ENCODE assay signal across 8 cellular contexts in the genomic region with DNA sequence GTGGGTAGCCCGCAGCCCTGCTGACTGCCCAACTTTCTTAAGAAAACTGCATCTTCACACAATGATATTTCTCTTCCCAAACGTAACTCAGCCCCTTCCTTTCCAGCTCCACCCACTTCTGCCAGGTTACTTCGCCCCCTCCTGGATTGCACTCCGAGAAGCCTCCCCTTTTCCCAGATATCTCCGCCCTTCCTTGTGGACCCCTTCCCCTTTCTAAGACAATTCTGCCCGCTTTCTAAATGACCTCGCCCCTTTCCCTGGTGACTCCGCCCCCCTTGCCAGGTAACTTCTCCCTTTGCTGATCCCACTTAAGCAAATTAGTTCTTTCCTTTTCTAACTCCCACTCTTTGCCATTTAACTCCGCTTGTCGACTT. TPM values are rescaled to one million over a fixed set of nuclear protein-coding genes. Genes with fewer than 3 reads are reported as not detected.
DNase-seq lines count a peak whose midpoint lies in the region; FAIRE-seq and TF ChIP-seq lines count a peak whose summit lies in the region.

No MANE protein-coding gene starts in this region.

- H2BK12ac ChIP-seq in H1 (ENCODE audit: low read depth, low read length), result no peak overlapping the region

- TF ChIP-seq EP300 in H1 (IDR thresholded peaks at IDR 0.05; ENCODE audit: borderline replicate concordance in 1 of 2, low read depth in 2 of 2, low read length in 2 of 2), result no peak

- H3K36me3 ChIP-seq in H1 (ENCODE audit: control insufficient read depth in 2 of 4, insufficient read depth in 4 of 4, low read length in 3 of 4) (no peaks in the 10 kb centered on the region), neutrophil (peaks cover under 1% of the 10 kb centered on the region)

- H3K14ac ChIP-seq in H1 (ENCODE audit: insufficient read length), result no peak overlapping the region

- H3K9ac ChIP-seq in H1 (replicated peaks in 1 of 4; ENCODE audit: extremely low read depth in 1 of 4, low read depth in 3 of 4, low read length in 3 of 4), result peak overlapping the region in 3 of 4 experiments; percentile 30 to 49 (median 43); a peak in 2 of 7 replicates

- peaks cover 13% of the 10 kb centered on the region for H3K23me2 ChIP-seq in H1 (ENCODE audit: low read depth, low read length)

- H3K27me3 ChIP-seq in H1 (replicated peaks in 1 of 4; ENCODE audit: control insufficient read depth in 3 of 4, extremely low read depth in 1 of 4, insufficient read depth in 3 of 4, low read length in 3 of 4) (peaks cover 0 to 18% (median 11%) of the 10 kb centered on the region in 4 experiments; a peak in 5 of 7 replicates), neutrophil (peaks cover 36% of the 10 kb centered on the region)

- peaks cover 0 to 20% (median 16%) of the 10 kb centered on the region in 4 experiments; a peak in 6 of 7 replicates for H3K4me1 ChIP-seq in H1 (replicated peaks in 1 of 4; ENCODE audit: control insufficient read depth in 3 of 4, insufficient read depth in 4 of 4, low read length in 3 of 4)
- peaks cover 18 to 23% of the 10 kb centered on the region in 2 experiments for H3K4me1 ChIP-seq in neutrophil (ENCODE audit: control insufficient read depth in 1 of 2, insufficient read depth in 1 of 2, low read depth in 1 of 2, low read length in 1 of 2)

- WGBS in H1 (ENCODE audit: extremely low coverage in 1 of 2, insufficient coverage in 1 of 2, insufficient read length in 1 of 2, insufficient replicate concordance in 2 of 2, low coverage in 1 of 2, low lambda C conversion rate in 2 of 2, missing lambda C conversion rate in 1 of 2), 2 experiments, result 0% methylated on average over 10 of the region's 10 CpGs; no CpG with 5 or more reads in 1 of the 2 experiments

- no peak overlapping the region for H4K8ac ChIP-seq in H1 (ENCODE audit: extremely low read depth, insufficient read depth, low read length)

- H2BK120ac ChIP-seq in H1 (replicated peaks; ENCODE audit: low read depth, low read length), result no peak overlapping the region

- no peak for TF ChIP-seq POLR2A in NB4 (IDR thresholded peaks at IDR 0.05; ENCODE audit: extremely low read depth, insufficient read length)
- no peak for TF ChIP-seq POLR2A in H1 (IDR thresholded peaks at IDR 0.05; ENCODE audit: control extremely low read depth in 1 of 2, low read depth in 2 of 2, low read length in 2 of 2)

- peak; percentile 45 for FAIRE-seq in H1 (lab: Jason Lieb, UNC)

- H2AFZ ChIP-seq in H1 (ENCODE audit: low read length), result peak overlapping the region; percentile 99

- H4K91ac ChIP-seq in H1 (replicated peaks; ENCODE audit: insufficient read length, low read length), result no peak overlapping the region

- H3K4ac ChIP-seq in H1 (replicated peaks; ENCODE audit: insufficient read length, low read depth, low read length), result no peak overlapping the region

- no peaks in the 10 kb centered on the region for H3K79me2 ChIP-seq in H1 (ENCODE audit: control insufficient read depth in 1 of 2, insufficient read depth in 2 of 2, low read length in 2 of 2)

- H3K9me3 ChIP-seq in H1 (ENCODE audit: insufficient read depth in 2 of 2, low read depth in 1 of 2, low read length in 1 of 2), result no peaks in the 10 kb centered on the region
- no peaks in the 10 kb centered on the region for H3K9me3 ChIP-seq in neutrophil

- no peak overlapping the region for H3K23ac ChIP-seq in H1 (ENCODE audit: insufficient read length)

- no peak overlapping the region for H2BK20ac ChIP-seq in H1 (ENCODE audit: low read length)

- H3K18ac ChIP-seq in H1 (ENCODE audit: extremely low read depth, low read length), result peak overlapping the region; percentile 13; the same call in 1 of the 2 replicates

- CTCF ChIA-PET in H1 (lab: Charles Lee; ENCODE audit: partially characterized antibody) (interaction anchor here (0.6 to 4.9 kb wide), 12 partner anchors 17 to 645 kb away, joined by 3 to 42 read pairs (median 4); no protein-coding TSS in a partner anchor), GM10248 (lab: Yijun Ruan, JAX) (interaction anchor here (0.7 to 2.0 kb wide), 19 partner anchors 8 to 322 kb away, joined by 3 to 10 read pairs (median 5); a partner anchor contains a TSS)

- no peak for TF ChIP-seq RAD21 in H1 (IDR thresholded peaks at IDR 0.05 in 1 of 2, conservative IDR thresholded peaks at IDR 0.05 in 1 of 2; ENCODE audit: low read depth in 2 of 2, low read length in 2 of 2)

- peak; percentile 74 for DNase-seq in NCI-H2227 (lab: John Stamatoyannopoulos, UW; ENCODE audit: unreplicated experiment)
- no peak for DNase-seq in NCI-H2227 treated with DMSO at 0.1 percent for 48 hours (lab: John Stamatoyannopoulos, UW)
- no peak for DNase-seq in NB4 (ENCODE audit: low read depth)
- peak in 1 of 2 experiments; percentile 53 for DNase-seq in H1 (ENCODE audit: low read depth in 1 of 2, low spot score in 2 of 2)
- no peak for DNase-seq in DMS79 treated with DMSO at 0.1 percent for 48 hours (lab: John Stamatoyannopoulos, UW)
- DNase-seq in GM10248 (ENCODE audit: extremely low spot score), result no peak
- DNase-seq in Ammon's horn (ENCODE audit: low spot score), result no peak

- H3K4me3 ChIP-seq in NB4 (ENCODE audit: low read depth, low read length) (peak overlapping the region; percentile 53), H1 (ENCODE audit: extremely low read depth in 1 of 4, insufficient read depth in 2 of 4, low read depth in 3 of 4, low read length in 4 of 4) (peak overlapping the region; percentile 56 to 72 (median 66)), neutrophil (ENCODE audit: low read depth in 1 of 2, low read length in 1 of 2) (peak overlapping the region; percentile 69 to 73)

- no peak overlapping the region for H4K5ac ChIP-seq in H1 (ENCODE audit: insufficient read length, low read depth, low read length)

- no peak overlapping the region for H2AK5ac ChIP-seq in H1 (ENCODE audit: low read depth, low read length)

- 0 out of 2 replicates have a peak overlapping the region, but pooled peaks have one; percentile 41 for H3K27ac ChIP-seq in H1 (ENCODE audit: low read depth, low read length)
- H3K27ac ChIP-seq in neutrophil, result peak overlapping the region; percentile 72

- no peak overlapping the region for H2BK15ac ChIP-seq in H1 (ENCODE audit: low read length)

- no peaks in the 10 kb centered on the region for H3K79me1 ChIP-seq in H1 (ENCODE audit: low read depth, low read length)

- POLR2A ChIA-PET in H1 (lab: Charles Lee; ENCODE audit: partially characterized antibody), result interaction anchor here (0.6 to 3.9 kb wide), 10 partner anchors 11 to 56 kb away, joined by 3 to 19 read pairs (median 4); a partner anchor contains a TSS
- POLR2A ChIA-PET in GM10248 (lab: Yijun Ruan, JAX), result interaction anchor here (0.6 to 0.7 kb wide), 3 partner anchors 28 to 79 kb away, joined by 5 to 10 read pairs (median 7); a partner anchor contains a TSS

- no peaks in the 10 kb centered on the region for H4K20me1 ChIP-seq in H1 (replicated peaks in 1 of 2; ENCODE audit: control insufficient read depth in 1 of 2, insufficient read depth in 2 of 2, low read length in 2 of 2)

- H2BK5ac ChIP-seq in H1 (ENCODE audit: low read depth, low read length), result peak overlapping the region; percentile 79; the same call in 1 of the 2 replicates

- no peak for TF ChIP-seq CTCF in NB4 (IDR thresholded peaks at IDR 0.05; ENCODE audit: low read depth, low read length)
- peak in 1 of 3 experiments; percentile 4; a peak in 1 of 4 replicates for TF ChIP-seq CTCF in H1 (IDR thresholded peaks at IDR 0.05; ENCODE audit: control extremely low read depth in 1 of 3, insufficient read depth in 1 of 3, low read depth in 1 of 3, low read length in 3 of 3)
- no peak for TF ChIP-seq CTCF in neutrophil (IDR thresholded peaks at IDR 0.05)
- no peak for TF ChIP-seq CTCF in GM10248 (IDR thresholded peaks at IDR 0.05; ENCODE audit: control extremely low read depth, extremely low read depth, low read depth, missing control alignments)

- H3K4me2 ChIP-seq in H1 (ENCODE audit: insufficient read depth in 1 of 2, low read depth in 2 of 2, low read length in 2 of 2), result peak overlapping the region; percentile 65 to 83

- H3K56ac ChIP-seq in H1 (replicated peaks; ENCODE audit: insufficient read length, low read depth, low read length), result peak overlapping the region; percentile 74

RNA-seq across cellular contexts. Expression of a gene that starts 2.6 kb away (rescaled TPM):
- 10.2 and 10.3 TPM in 2 replicates for total RNA-seq in H1 (2021; fragmentation: NEBNext Ultra II Directional; extraction: Animal tissue kit (Norgen Biotek cat#: 25700))
- 9.9 and 10.4 TPM in 2 replicates for polyA plus RNA-seq in H1 (2011; rRNA removed)
- polyA plus RNA-seq in H1 (2011; cell fraction: cytosol; rRNA removed), result 5.7 TPM
- 8.6 TPM for polyA plus RNA-seq in H1 (2011; cell fraction: nucleus; rRNA removed)
- 8.6 to 10.9 TPM (median 9.3 TPM) in 4 replicates for polyA plus RNA-seq in H1 (2012, experiment 1 of 2)
- polyA plus RNA-seq in H1 (2012, experiment 2 of 2), result 11.2 TPM
- polyA plus RNA-seq in H1 (2013, experiment 1 of 2), result 13.2 TPM
- 13.7 TPM for polyA plus RNA-seq in H1 (2013, experiment 2 of 2)
- 4.1 and 4.3 TPM in 2 replicates for polyA minus RNA-seq in H1 (2011; rRNA and poly(A)+ RNA removed)
- 2.1 TPM for polyA minus RNA-seq in H1 (2011; cell fraction: cytosol; rRNA and poly(A)+ RNA removed)
- 4.6 TPM for polyA minus RNA-seq in H1 (2011; cell fraction: nucleus; rRNA and poly(A)+ RNA removed)

RNA-seq across cellular contexts. Expression of a gene that starts 26.9 kb away (rescaled TPM):
- 40.0 and 42.1 TPM in 2 replicates for total RNA-seq in H1 (2021; fragmentation: NEBNext Ultra II Directional; extraction: Animal tissue kit (Norgen Biotek cat#: 25700))
- polyA plus RNA-seq in H1 (2011; rRNA removed), result 66.5 and 94.6 TPM in 2 replicates
- 113 TPM for polyA plus RNA-seq in H1 (2011; cell fraction: cytosol; rRNA removed)
- 49.0 TPM for polyA plus RNA-seq in H1 (2011; cell fraction: nucleus; rRNA removed)
- polyA plus RNA-seq in H1 (2012, experiment 1 of 2), result 63.7 to 87.7 TPM (median 74.1 TPM) in 4 replicates
- 53.0 TPM for polyA plus RNA-seq in H1 (2012, experiment 2 of 2)
- 27.6 TPM for polyA plus RNA-seq in H1 (2013, experiment 1 of 2)
- polyA plus RNA-seq in H1 (2013, experiment 2 of 2), result 27.6 TPM
- 14.8 and 19.6 TPM in 2 replicates for polyA minus RNA-seq in H1 (2011; rRNA and poly(A)+ RNA removed)
- 23.3 TPM for polyA minus RNA-seq in H1 (2011; cell fraction: cytosol; rRNA and poly(A)+ RNA removed)
- polyA minus RNA-seq in H1 (2011; cell fraction: nucleus; rRNA and poly(A)+ RNA removed), result 11.1 TPM

RNA-seq across cellular contexts. Expression of a gene that starts 27.9 kb away (rescaled TPM):
- total RNA-seq in H1 (2021; fragmentation: NEBNext Ultra II Directional; extraction: Animal tissue kit (Norgen Biotek cat#: 25700)), result 31.8 and 34.1 TPM in 2 replicates
- 34.6 and 51.4 TPM in 2 replicates for polyA plus RNA-seq in H1 (2011; rRNA removed)
- 28.1 TPM for polyA plus RNA-seq in H1 (2011; cell fraction: cytosol; rRNA removed)
- polyA plus RNA-seq in H1 (2011; cell fraction: nucleus; rRNA removed), result 51.5 TPM
- 26.0 to 58.9 TPM (median 46.8 TPM) in 4 replicates for polyA plus RNA-seq in H1 (2012, experiment 1 of 2)
- polyA plus RNA-seq in H1 (2012, experiment 2 of 2), result 34.9 TPM
- polyA plus RNA-seq in H1 (2013, experiment 1 of 2), result 44.4 TPM
- 46.3 TPM for polyA plus RNA-seq in H1 (2013, experiment 2 of 2)
- 9.6 and 13.7 TPM in 2 replicates for polyA minus RNA-seq in H1 (2011; rRNA and poly(A)+ RNA removed)
- 18.7 TPM for polyA minus RNA-seq in H1 (2011; cell fraction: cytosol; rRNA and poly(A)+ RNA removed)
- polyA minus RNA-seq in H1 (2011; cell fraction: nucleus; rRNA and poly(A)+ RNA removed), result 13.6 TPM

RNA-seq across cellular contexts. Expression of a gene that starts 29.5 kb away (rescaled TPM):
- total RNA-seq in H1 (2021; fragmentation: NEBNext Ultra II Directional; extraction: Animal tissue kit (Norgen Biotek cat#: 25700)), result 0.56 and 1.0 TPM in 2 replicates
- 0.21 TPM in 1 of 2 replicates, not detected in the other for polyA plus RNA-seq in H1 (2011; rRNA removed)
- polyA plus RNA-seq in H1 (2011; cell fraction: cytosol; rRNA removed), result 0.26 TPM
- polyA plus RNA-seq in H1 (2011; cell fraction: nucleus; rRNA removed), result 1.2 TPM
- 1.4 to 2.7 TPM (median 1.7 TPM) in 4 replicates for polyA plus RNA-seq in H1 (2012, experiment 1 of 2)
- not detected for polyA plus RNA-seq in H1 (2012, experiment 2 of 2)
- 6.6 TPM for polyA plus RNA-seq in H1 (2013, experiment 1 of 2)
- 4.6 TPM for polyA plus RNA-seq in H1 (2013, experiment 2 of 2)
- polyA minus RNA-seq in H1 (2011; rRNA and poly(A)+ RNA removed), result not detected in 2 replicates
- polyA minus RNA-seq in H1 (2011; cell fraction: cytosol; rRNA and poly(A)+ RNA removed), result not detected
- polyA minus RNA-seq in H1 (2011; cell fraction: nucleus; rRNA and poly(A)+ RNA removed), result not detected

RNA-seq across cellular contexts. Expression of a gene that starts 33.2 kb away (rescaled TPM):
- not detected in 2 replicates for total RNA-seq in H1 (2021; fragmentation: NEBNext Ultra II Directional; extraction: Animal tissue kit (Norgen Biotek cat#: 25700))
- polyA plus RNA-seq in H1 (2011; rRNA removed), result not detected in 2 replicates
- not detected for polyA plus RNA-seq in H1 (2011; cell fraction: cytosol; rRNA removed)
- not detected for polyA plus RNA-seq in H1 (2011; cell fraction: nucleus; rRNA removed)
- not detected in 4 replicates for polyA plus RNA-seq in H1 (2012, experiment 1 of 2)
- polyA plus RNA-seq in H1 (2012, experiment 2 of 2), result not detected
- polyA plus RNA-seq in H1 (2013, experiment 1 of 2), result not detected
- not detected for polyA plus RNA-seq in H1 (2013, experiment 2 of 2)
- not detected in 2 replicates for polyA minus RNA-seq in H1 (2011; rRNA and poly(A)+ RNA removed)
- not detected for polyA minus RNA-seq in H1 (2011; cell fraction: cytosol; rRNA and poly(A)+ RNA removed)
- not detected for polyA minus RNA-seq in H1 (2011; cell fraction: nucleus; rRNA and poly(A)+ RNA removed)
